ENCODE assay signal across 8 cellular contexts in genomic region chr3:49351521-49352011, GRCh38. TPM values are rescaled to one million over a fixed set of nuclear protein-coding genes. Genes with fewer than 3 reads are reported as not detected.
DNase-seq lines count a peak whose midpoint lies in the region; ATAC-seq and TF ChIP-seq lines count a peak whose summit lies in the region.

No MANE protein-coding gene starts in this region.

- ATAC-seq in stimulated activated naive CD8-positive, alpha-beta T cell treated with anti-CD3 and anti-CD28 coated beads, Interleukin-15, amount 100 ng/mL, for 72 hours, result no peak
- peak; percentile 24 to 43 for ATAC-seq in lower lobe of right lung
- no peak for ATAC-seq in HG02642 (IDR thresholded peaks at IDR 0.05; ENCODE audit: poor library complexity, unreplicated experiment)

- H3K4me1 ChIP-seq in lower lobe of right lung, result peaks cover 69% of the 10 kb centered on the region

- H3K36me3 ChIP-seq in brain microvascular endothelial cell (replicated peaks), result peaks cover 11% of the 10 kb centered on the region
- H3K36me3 ChIP-seq in lower lobe of right lung, result peaks cover 19% of the 10 kb centered on the region

- H3K27ac Mint-ChIP-seq in stimulated activated naive CD8-positive, alpha-beta T cell treated with anti-CD3 and anti-CD28 coated beads, Interleukin-15, Interleukin-2, amounts not matched to agents 100 ng/mL and 50 ng/mL, for 24 hours, result peak overlapping the region; percentile 2
- H3K27ac Mint-ChIP-seq in stimulated activated naive CD8-positive, alpha-beta T cell treated with anti-CD3 and anti-CD28 coated beads, Interleukin-15, amount 100 ng/mL, for 72 hours, result no peak overlapping the region

- no peaks in the 10 kb centered on the region for H3K27me3 ChIP-seq in brain microvascular endothelial cell (replicated peaks)
- H3K27me3 ChIP-seq in lower lobe of right lung (ENCODE audit: low read depth), result no peaks in the 10 kb centered on the region

- H3K4me1 Mint-ChIP-seq in stimulated activated naive CD8-positive, alpha-beta T cell treated with anti-CD3 and anti-CD28 coated beads, Interleukin-15, Interleukin-2, amounts not matched to agents 100 ng/mL and 50 ng/mL, for 24 hours (ENCODE audit: low read depth), result peaks cover 35% of the 10 kb centered on the region
- peaks cover 24% of the 10 kb centered on the region for H3K4me1 Mint-ChIP-seq in stimulated activated naive CD8-positive, alpha-beta T cell treated with anti-CD3 and anti-CD28 coated beads, Interleukin-15, amount 100 ng/mL, for 72 hours

- peak overlapping the region; percentile 0 for H3K4me3 Mint-ChIP-seq in stimulated activated naive CD8-positive, alpha-beta T cell treated with anti-CD3 and anti-CD28 coated beads, Interleukin-15, Interleukin-2, amounts not matched to agents 100 ng/mL and 50 ng/mL, for 24 hours
- H3K4me3 Mint-ChIP-seq in stimulated activated naive CD8-positive, alpha-beta T cell treated with anti-CD3 and anti-CD28 coated beads, Interleukin-15, amount 100 ng/mL, for 72 hours, result no peak overlapping the region

- H3K27ac ChIP-seq in brain microvascular endothelial cell (peak overlapping the region; percentile 54), lower lobe of right lung (peak overlapping the region; percentile 81)

- intact Hi-C loops in lower lobe of right lung (cut with DNase I), result no loop called here

- no peaks in the 10 kb centered on the region for H3K27me3 Mint-ChIP-seq in stimulated activated naive CD8-positive, alpha-beta T cell treated with anti-CD3 and anti-CD28 coated beads, Interleukin-15, Interleukin-2, amounts not matched to agents 100 ng/mL and 50 ng/mL, for 24 hours
- H3K27me3 Mint-ChIP-seq in stimulated activated naive CD8-positive, alpha-beta T cell treated with anti-CD3 and anti-CD28 coated beads, Interleukin-15, amount 100 ng/mL, for 72 hours, result no peaks in the 10 kb centered on the region

- H3K36me3 Mint-ChIP-seq in stimulated activated naive CD8-positive, alpha-beta T cell treated with anti-CD3 and anti-CD28 coated beads, Interleukin-15, Interleukin-2, amounts not matched to agents 100 ng/mL and 50 ng/mL, for 24 hours (ENCODE audit: low read depth), result peaks cover 14% of the 10 kb centered on the region

- no peak for DNase-seq in stimulated activated naive CD8-positive, alpha-beta T cell treated with anti-CD3 and anti-CD28 coated beads, Interleukin-15, amount 100 ng/mL, for 72 hours
- DNase-seq in brain microvascular endothelial cell, result peak; percentile 84
- no peak for DNase-seq in lower lobe of right lung
- no peak for DNase-seq in NCI-H2029 (lab: John Stamatoyannopoulos, UW)
- DNase-seq in epidermal melanocyte (ENCODE audit: insufficient read length, low spot score), result no peak
- DNase-seq in G401 (ENCODE audit: low spot score), result no peak

- in situ Hi-C loops in brain microvascular endothelial cell (cut with HindIII; ENCODE audit: low pct_ligation_motif_present, low sequenced_read_pairs) (no loop called here), G401 (cut with HindIII; ENCODE audit: low sequenced_read_pairs) (no loop called here)

- H3K9me3 ChIP-seq in lower lobe of right lung, result no peaks in the 10 kb centered on the region

- TF ChIP-seq CTCF in brain microvascular endothelial cell (IDR thresholded peaks at IDR 0.05; ENCODE audit: low read depth, low read length, missing control alignments) (no peak), lower lobe of right lung (IDR thresholded peaks at IDR 0.05) (no peak)

- no peak overlapping the region for H3K4me3 ChIP-seq in brain microvascular endothelial cell (ENCODE audit: low read depth, low read length)
- H3K4me3 ChIP-seq in lower lobe of right lung, result peak overlapping the region; percentile 5

- no peaks in the 10 kb centered on the region for H3K9me3 Mint-ChIP-seq in stimulated activated naive CD8-positive, alpha-beta T cell treated with anti-CD3 and anti-CD28 coated beads, Interleukin-15, Interleukin-2, amounts not matched to agents 100 ng/mL and 50 ng/mL, for 24 hours
- no peaks in the 10 kb centered on the region for H3K9me3 Mint-ChIP-seq in stimulated activated naive CD8-positive, alpha-beta T cell treated with anti-CD3 and anti-CD28 coated beads, Interleukin-15, amount 100 ng/mL, for 72 hours

RNA-seq across cellular contexts. Expression of gene GPX1, which starts 6.6 kb away (rescaled TPM):
- 450 TPM for total RNA-seq in lower lobe of right lung
- total RNA-seq in G401 (2014; rRNA removed; shearing (Covaris generic)), result 2.5 TPM in 1 of 2 replicates, not detected in the other

RNA-seq across cellular contexts. Expression of gene USP4, which starts 11.7 kb away (rescaled TPM):
- total RNA-seq in lower lobe of right lung, result 71.3 TPM
- 21.6 and 25.3 TPM in 2 replicates for total RNA-seq in G401 (2014; rRNA removed; shearing (Covaris generic))

Comparison
In these comparisons a context has a peak if more than half of its experiments do, and no peak if none do; other contexts are left out.
1. ATAC-seq: peak in lower lobe of right lung (2 of 2); none in stimulated activated naive CD8-positive, alpha-beta T cell treated with anti-CD3 and anti-CD28 coated beads, Interleukin-15, amount 100 ng/mL, for 72 hours (single experiment) and HG02642 (single experiment).
2. RNA of gene GPX1, which starts 6.6 kb away (total RNA-seq): 450 TPM in lower lobe of right lung (single experiment); 2.5 TPM in G401; every median in the first group is over 100 times any median in the second.